1 cellular context compared by ENCODE assay signal in the genomic region with DNA sequence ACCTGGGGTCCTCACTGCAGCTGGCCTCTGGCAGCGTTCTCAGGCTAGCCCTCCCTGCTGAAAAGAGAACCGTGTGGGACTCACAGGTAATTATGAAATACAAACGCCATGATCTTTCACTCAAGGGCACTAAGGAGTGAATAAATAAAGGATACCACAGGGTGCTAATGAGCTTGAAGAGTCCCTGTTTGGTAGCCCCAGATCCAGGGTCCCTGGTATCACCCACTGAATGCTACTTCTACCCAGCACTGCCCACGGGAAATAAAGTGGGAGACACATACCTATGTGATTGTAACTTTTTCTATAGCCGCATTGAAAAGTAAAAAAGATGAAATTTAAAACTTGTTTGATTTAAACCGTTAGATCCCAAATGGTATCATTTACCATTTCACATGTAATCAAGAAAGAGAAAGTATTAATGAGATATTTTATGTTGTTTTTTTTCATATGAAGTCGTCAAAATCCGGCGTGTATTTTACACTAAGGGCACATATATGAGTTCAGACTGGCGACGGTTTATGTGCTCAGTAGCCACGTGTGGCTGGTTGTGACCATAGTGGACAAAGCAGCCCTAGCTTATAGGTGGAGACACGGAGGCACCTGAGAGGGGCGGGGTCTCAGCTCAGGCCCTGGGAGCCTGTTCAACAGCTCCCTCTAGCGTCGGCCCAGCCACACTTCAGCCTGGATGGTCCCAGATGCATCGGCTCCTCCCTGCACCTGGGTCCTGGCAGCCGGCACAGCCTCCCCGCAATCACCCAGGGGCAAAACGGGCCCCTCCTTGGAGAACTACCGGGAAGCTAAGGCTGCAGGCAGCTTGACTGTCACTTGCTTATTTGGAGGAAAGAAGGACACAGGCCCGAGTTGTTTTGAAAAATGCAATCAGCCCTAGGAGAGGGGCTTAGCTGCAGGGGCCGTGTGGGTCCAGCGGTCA.
TF ChIP-seq lines count a peak whose summit lies in the region.

No MANE protein-coding gene starts in this region.

TF ChIP-seq in H1, 55 proteins besides CTCF, POLR2A, EP300 and RAD21 (continued from another document):
- TF ChIP-seq, protein P1, sequence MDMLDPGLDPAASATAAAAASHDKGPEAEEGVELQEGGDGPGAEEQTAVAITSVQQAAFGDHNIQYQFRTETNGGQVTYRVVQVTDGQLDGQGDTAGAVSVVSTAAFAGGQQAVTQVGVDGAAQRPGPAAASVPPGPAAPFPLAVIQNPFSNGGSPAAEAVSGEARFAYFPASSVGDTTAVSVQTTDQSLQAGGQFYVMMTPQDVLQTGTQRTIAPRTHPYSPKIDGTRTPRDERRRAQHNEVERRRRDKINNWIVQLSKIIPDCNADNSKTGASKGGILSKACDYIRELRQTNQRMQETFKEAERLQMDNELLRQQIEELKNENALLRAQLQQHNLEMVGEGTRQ (IDR thresholded peaks at IDR 0.05; ENCODE audit: low read length): peak; percentile 60; the same call in 1 of the 2 replicates
- TF ChIP-seq HDAC6 (IDR thresholded peaks at IDR 0.05; ENCODE audit: low read depth, low read length) (no peak), CBX5 (IDR thresholded peaks at IDR 0.05; ENCODE audit: low read depth, low read length) (no peak), GTF2F1 (IDR thresholded peaks at IDR 0.05; ENCODE audit: borderline replicate concordance, low read depth, low read length) (no peak), GABPA (IDR thresholded peaks at IDR 0.05; ENCODE audit: borderline replicate concordance, insufficient read depth, low read length) (peak; percentile 27; the same call in 1 of the 2 replicates), KDM5A (IDR thresholded peaks at IDR 0.05; ENCODE audit: low read length) (no peak), CTBP2 (IDR thresholded peaks at IDR 0.05; ENCODE audit: borderline replicate concordance, insufficient read depth, insufficient read length, low read length) (no peak), TCF12 (IDR thresholded peaks at IDR 0.05; ENCODE audit: low read depth, low read length) (peak; percentile 74; the same call in 1 of the 2 replicates), RFX5 (IDR thresholded peaks at IDR 0.05; ENCODE audit: borderline replicate concordance, low read depth, low read length) (no peak), BCL11A (IDR thresholded peaks at IDR 0.05; ENCODE audit: low read depth in 2 of 2, low read length in 2 of 2) (no peak), EZH2 (IDR thresholded peaks at IDR 0.05; ENCODE audit: low read depth, low read length, severe bottlenecking) (no peak), RXRA (IDR thresholded peaks at IDR 0.05; ENCODE audit: insufficient read depth, low read depth, low read length) (no peak), BACH1 (IDR thresholded peaks at IDR 0.05; ENCODE audit: low read length) (no peak; the same call in 1 of the 2 replicates), SUZ12 (IDR thresholded peaks at IDR 0.05; ENCODE audit: low read length) (no peak), CHD2 (IDR thresholded peaks at IDR 0.05; ENCODE audit: low read length) (no peak), TBP (IDR thresholded peaks at IDR 0.05; ENCODE audit: low read depth, low read length) (peak; percentile 37; the same call in 1 of the 2 replicates), NRF1 (IDR thresholded peaks at IDR 0.05; ENCODE audit: low read depth, low read length) (no peak), SIN3A (conservative IDR thresholded peaks at IDR 0.05 in 1 of 2, IDR thresholded peaks at IDR 0.05 in 1 of 2; ENCODE audit: low read depth in 1 of 2, low read length in 2 of 2) (no peak; a peak in 1 of 4 replicates), SP4 (IDR thresholded peaks at IDR 0.05; ENCODE audit: low read length) (0 out of 2 replicates have a peak, but pooled peaks have one; percentile 48), RBBP5 (IDR thresholded peaks at IDR 0.05; ENCODE audit: borderline replicate concordance, low read depth, low read length) (no peak), POLR2AphosphoS5 (IDR thresholded peaks at IDR 0.05; ENCODE audit: low read depth, low read length) (no peak), JUN (IDR thresholded peaks at IDR 0.05; ENCODE audit: low read depth, low read length) (no peak), KDM1A (IDR thresholded peaks at IDR 0.05; ENCODE audit: borderline replicate concordance, low read length) (no peak), CREB1 (IDR thresholded peaks at IDR 0.05) (peak; percentile 71), SIRT6 (IDR thresholded peaks at IDR 0.05; ENCODE audit: low read length) (no peak), SAP30 (IDR thresholded peaks at IDR 0.05; ENCODE audit: insufficient read depth, insufficient replicate concordance, low read length) (no peak), POU5F1 (IDR thresholded peaks at IDR 0.05; ENCODE audit: low read depth, low read length) (no peak), SP1 (IDR thresholded peaks at IDR 0.05; ENCODE audit: low read depth, low read length) (no peak), HDAC2 (IDR thresholded peaks at IDR 0.05; ENCODE audit: borderline replicate concordance in 1 of 2, low read depth in 2 of 2, low read length in 2 of 2) (no peak), KDM4A (IDR thresholded peaks at IDR 0.05; ENCODE audit: low read depth, low read length, severe bottlenecking) (no peak), ZNF274 (IDR thresholded peaks at IDR 0.05; ENCODE audit: borderline replicate concordance, extremely low read depth, low read length) (no peak), SRF (IDR thresholded peaks at IDR 0.05; ENCODE audit: low read depth, low read length) (no peak), TEAD4 (IDR thresholded peaks at IDR 0.05; ENCODE audit: low read depth, low read length) (no peak), SP2 (IDR thresholded peaks at IDR 0.05; ENCODE audit: low read length) (no peak), YY1 (IDR thresholded peaks at IDR 0.05; ENCODE audit: low read depth, low read length) (peak; percentile 13; the same call in 1 of the 2 replicates), CBX8 (IDR thresholded peaks at IDR 0.05; ENCODE audit: borderline replicate concordance, low read depth, low read length) (no peak), MAFK (IDR thresholded peaks at IDR 0.05; ENCODE audit: low read depth, low read length) (no peak), JUND (IDR thresholded peaks at IDR 0.05; ENCODE audit: low read length) (0 out of 2 replicates have a peak, but pooled peaks have one; percentile 43), CEBPB (IDR thresholded peaks at IDR 0.05; ENCODE audit: low read depth, low read length) (no peak; the same call in 1 of the 2 replicates)
- TF ChIP-seq, protein P2, sequence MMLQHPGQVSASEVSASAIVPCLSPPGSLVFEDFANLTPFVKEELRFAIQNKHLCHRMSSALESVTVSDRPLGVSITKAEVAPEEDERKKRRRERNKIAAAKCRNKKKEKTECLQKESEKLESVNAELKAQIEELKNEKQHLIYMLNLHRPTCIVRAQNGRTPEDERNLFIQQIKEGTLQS (IDR thresholded peaks at IDR 0.05; ENCODE audit: insufficient read depth, low read depth, low read length): no peak
- TF ChIP-seq, protein P3, sequence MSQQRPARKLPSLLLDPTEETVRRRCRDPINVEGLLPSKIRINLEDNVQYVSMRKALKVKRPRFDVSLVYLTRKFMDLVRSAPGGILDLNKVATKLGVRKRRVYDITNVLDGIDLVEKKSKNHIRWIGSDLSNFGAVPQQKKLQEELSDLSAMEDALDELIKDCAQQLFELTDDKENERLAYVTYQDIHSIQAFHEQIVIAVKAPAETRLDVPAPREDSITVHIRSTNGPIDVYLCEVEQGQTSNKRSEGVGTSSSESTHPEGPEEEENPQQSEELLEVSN (IDR thresholded peaks at IDR 0.05): peak; percentile 66; the same call in 1 of the 2 replicates
- TF ChIP-seq, protein P4, sequence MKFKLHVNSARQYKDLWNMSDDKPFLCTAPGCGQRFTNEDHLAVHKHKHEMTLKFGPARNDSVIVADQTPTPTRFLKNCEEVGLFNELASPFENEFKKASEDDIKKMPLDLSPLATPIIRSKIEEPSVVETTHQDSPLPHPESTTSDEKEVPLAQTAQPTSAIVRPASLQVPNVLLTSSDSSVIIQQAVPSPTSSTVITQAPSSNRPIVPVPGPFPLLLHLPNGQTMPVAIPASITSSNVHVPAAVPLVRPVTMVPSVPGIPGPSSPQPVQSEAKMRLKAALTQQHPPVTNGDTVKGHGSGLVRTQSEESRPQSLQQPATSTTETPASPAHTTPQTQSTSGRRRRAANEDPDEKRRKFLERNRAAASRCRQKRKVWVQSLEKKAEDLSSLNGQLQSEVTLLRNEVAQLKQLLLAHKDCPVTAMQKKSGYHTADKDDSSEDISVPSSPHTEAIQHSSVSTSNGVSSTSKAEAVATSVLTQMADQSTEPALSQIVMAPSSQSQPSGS (IDR thresholded peaks at IDR 0.05; ENCODE audit: low read length): no peak
- TF ChIP-seq, protein P5, sequence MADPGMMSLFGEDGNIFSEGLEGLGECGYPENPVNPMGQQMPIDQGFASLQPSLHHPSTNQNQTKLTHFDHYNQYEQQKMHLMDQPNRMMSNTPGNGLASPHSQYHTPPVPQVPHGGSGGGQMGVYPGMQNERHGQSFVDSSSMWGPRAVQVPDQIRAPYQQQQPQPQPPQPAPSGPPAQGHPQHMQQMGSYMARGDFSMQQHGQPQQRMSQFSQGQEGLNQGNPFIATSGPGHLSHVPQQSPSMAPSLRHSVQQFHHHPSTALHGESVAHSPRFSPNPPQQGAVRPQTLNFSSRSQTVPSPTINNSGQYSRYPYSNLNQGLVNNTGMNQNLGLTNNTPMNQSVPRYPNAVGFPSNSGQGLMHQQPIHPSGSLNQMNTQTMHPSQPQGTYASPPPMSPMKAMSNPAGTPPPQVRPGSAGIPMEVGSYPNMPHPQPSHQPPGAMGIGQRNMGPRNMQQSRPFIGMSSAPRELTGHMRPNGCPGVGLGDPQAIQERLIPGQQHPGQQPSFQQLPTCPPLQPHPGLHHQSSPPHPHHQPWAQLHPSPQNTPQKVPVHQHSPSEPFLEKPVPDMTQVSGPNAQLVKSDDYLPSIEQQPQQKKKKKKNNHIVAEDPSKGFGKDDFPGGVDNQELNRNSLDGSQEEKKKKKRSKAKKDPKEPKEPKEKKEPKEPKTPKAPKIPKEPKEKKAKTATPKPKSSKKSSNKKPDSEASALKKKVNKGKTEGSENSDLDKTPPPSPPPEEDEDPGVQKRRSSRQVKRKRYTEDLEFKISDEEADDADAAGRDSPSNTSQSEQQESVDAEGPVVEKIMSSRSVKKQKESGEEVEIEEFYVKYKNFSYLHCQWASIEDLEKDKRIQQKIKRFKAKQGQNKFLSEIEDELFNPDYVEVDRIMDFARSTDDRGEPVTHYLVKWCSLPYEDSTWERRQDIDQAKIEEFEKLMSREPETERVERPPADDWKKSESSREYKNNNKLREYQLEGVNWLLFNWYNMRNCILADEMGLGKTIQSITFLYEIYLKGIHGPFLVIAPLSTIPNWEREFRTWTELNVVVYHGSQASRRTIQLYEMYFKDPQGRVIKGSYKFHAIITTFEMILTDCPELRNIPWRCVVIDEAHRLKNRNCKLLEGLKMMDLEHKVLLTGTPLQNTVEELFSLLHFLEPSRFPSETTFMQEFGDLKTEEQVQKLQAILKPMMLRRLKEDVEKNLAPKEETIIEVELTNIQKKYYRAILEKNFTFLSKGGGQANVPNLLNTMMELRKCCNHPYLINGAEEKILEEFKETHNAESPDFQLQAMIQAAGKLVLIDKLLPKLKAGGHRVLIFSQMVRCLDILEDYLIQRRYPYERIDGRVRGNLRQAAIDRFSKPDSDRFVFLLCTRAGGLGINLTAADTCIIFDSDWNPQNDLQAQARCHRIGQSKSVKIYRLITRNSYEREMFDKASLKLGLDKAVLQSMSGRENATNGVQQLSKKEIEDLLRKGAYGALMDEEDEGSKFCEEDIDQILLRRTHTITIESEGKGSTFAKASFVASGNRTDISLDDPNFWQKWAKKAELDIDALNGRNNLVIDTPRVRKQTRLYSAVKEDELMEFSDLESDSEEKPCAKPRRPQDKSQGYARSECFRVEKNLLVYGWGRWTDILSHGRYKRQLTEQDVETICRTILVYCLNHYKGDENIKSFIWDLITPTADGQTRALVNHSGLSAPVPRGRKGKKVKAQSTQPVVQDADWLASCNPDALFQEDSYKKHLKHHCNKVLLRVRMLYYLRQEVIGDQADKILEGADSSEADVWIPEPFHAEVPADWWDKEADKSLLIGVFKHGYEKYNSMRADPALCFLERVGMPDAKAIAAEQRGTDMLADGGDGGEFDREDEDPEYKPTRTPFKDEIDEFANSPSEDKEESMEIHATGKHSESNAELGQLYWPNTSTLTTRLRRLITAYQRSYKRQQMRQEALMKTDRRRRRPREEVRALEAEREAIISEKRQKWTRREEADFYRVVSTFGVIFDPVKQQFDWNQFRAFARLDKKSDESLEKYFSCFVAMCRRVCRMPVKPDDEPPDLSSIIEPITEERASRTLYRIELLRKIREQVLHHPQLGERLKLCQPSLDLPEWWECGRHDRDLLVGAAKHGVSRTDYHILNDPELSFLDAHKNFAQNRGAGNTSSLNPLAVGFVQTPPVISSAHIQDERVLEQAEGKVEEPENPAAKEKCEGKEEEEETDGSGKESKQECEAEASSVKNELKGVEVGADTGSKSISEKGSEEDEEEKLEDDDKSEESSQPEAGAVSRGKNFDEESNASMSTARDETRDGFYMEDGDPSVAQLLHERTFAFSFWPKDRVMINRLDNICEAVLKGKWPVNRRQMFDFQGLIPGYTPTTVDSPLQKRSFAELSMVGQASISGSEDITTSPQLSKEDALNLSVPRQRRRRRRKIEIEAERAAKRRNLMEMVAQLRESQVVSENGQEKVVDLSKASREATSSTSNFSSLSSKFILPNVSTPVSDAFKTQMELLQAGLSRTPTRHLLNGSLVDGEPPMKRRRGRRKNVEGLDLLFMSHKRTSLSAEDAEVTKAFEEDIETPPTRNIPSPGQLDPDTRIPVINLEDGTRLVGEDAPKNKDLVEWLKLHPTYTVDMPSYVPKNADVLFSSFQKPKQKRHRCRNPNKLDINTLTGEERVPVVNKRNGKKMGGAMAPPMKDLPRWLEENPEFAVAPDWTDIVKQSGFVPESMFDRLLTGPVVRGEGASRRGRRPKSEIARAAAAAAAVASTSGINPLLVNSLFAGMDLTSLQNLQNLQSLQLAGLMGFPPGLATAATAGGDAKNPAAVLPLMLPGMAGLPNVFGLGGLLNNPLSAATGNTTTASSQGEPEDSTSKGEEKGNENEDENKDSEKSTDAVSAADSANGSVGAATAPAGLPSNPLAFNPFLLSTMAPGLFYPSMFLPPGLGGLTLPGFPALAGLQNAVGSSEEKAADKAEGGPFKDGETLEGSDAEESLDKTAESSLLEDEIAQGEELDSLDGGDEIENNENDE (IDR thresholded peaks at IDR 0.05; ENCODE audit: insufficient replicate concordance, low read length): no peak
- TF ChIP-seq, protein P6, sequence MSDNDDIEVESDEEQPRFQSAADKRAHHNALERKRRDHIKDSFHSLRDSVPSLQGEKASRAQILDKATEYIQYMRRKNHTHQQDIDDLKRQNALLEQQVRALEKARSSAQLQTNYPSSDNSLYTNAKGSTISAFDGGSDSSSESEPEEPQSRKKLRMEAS (IDR thresholded peaks at IDR 0.05): peak; percentile 88
TF ChIP-seq in H1: peak in this region for 11.
